In genomic region chr2:98867539-98868309, GRCh38 we compare ENCODE assay signal across 15 cellular contexts.
DNase-seq lines count a peak whose midpoint lies in the region; ATAC-seq and TF ChIP-seq lines count a peak whose summit lies in the region.
"Had no signal": no experiment of that assay in that cellular context is flagged by ENCODE, and none has a peak within 500 bp of the region (broad histone marks: within the 10 kb centered on the region; RNA-seq: fewer than 3 reads in every experiment).

No MANE protein-coding gene starts in this region.

- intact Hi-C loops in PC-3 (cut with micrococcal nuclease), result loop anchor here (10.0 kb wide), 1 partner anchor 47 kb away; no protein-coding TSS in a partner anchor

- 48 to 66% methylated on average over 7 of the region's 7 CpGs for WGBS in GM23248 (ENCODE audit: low coverage in 1 of 2, low lambda C conversion rate in 2 of 2, missing lambda C conversion rate in 2 of 2), 2 experiments

- ATAC-seq in PC-3, result no peak
- peak; percentile 63 for ATAC-seq in stimulated activated effector memory CD8-positive, alpha-beta T cell treated with anti-CD3 and anti-CD28 coated beads, Interleukin-12 subunit alpha, Interleukin-12 subunit beta, amount 100 ng/mL, for 72 hours
- ATAC-seq: activated CD8-positive, alpha-beta T cell treated with anti-CD3 and anti-CD28 coated beads, Interleukin-2, amount 10 ng/mL, durations not matched to agents 7 days and 5 days; CD8-positive, alpha-beta T cell; sciatic nerve had no signal

- H3K9me3 Mint-ChIP-seq in stimulated activated effector memory CD8-positive, alpha-beta T cell treated with anti-CD3 and anti-CD28 coated beads, Interleukin-12 subunit alpha, Interleukin-12 subunit beta, amount 100 ng/mL, for 72 hours, result peaks cover 2% of the 10 kb centered on the region

- TF ChIP-seq CTCF in PC-3 (conservative IDR thresholded peaks at IDR 0.05; ENCODE audit: low read depth, low read length) (no peak), epithelial cell of esophagus (IDR thresholded peaks at IDR 0.05; ENCODE audit: insufficient read depth, low read depth, low read length, missing control alignments) (no peak)

- H3K4me3 ChIP-seq in GM23248, result no peak overlapping the region
- no peak overlapping the region for H3K4me3 ChIP-seq in PC-3 (ENCODE audit: low read length)
- H3K4me3 ChIP-seq in epithelial cell of esophagus (ENCODE audit: low read length), result no peak overlapping the region

- H2AFZ ChIP-seq in GM23248 (no peak overlapping the region), PC-3 (ENCODE audit: low read length) (no peak overlapping the region)

- H3K4me1 ChIP-seq in GM23248 (ENCODE audit: insufficient read depth) (peaks cover 7% of the 10 kb centered on the region), PC-3 (ENCODE audit: insufficient read depth, low read length) (peaks cover 44% of the 10 kb centered on the region)

- 0 out of 2 replicates have a peak, but pooled peaks cover 10% of the 10 kb centered on the region for H3F3A ChIP-seq in GM23248 (ENCODE audit: insufficient read depth)
- no peaks in the 10 kb centered on the region for H3F3A ChIP-seq in PC-3 (ENCODE audit: low read length, unreplicated experiment)

- H3K9me3 ChIP-seq in GM23248 (ENCODE audit: low read depth) (no peaks in the 10 kb centered on the region), PC-3 (ENCODE audit: low read length) (no peaks in the 10 kb centered on the region)
- H3K9me3 ChIP-seq: Peyer's patch had no signal

- H3K4me2 ChIP-seq in GM23248 (ENCODE audit: unreplicated experiment) (no peak overlapping the region), PC-3 (ENCODE audit: low read length) (no peak overlapping the region)

- no peak overlapping the region for H3K27ac Mint-ChIP-seq in stimulated activated effector memory CD8-positive, alpha-beta T cell treated with anti-CD3 and anti-CD28 coated beads, Interleukin-12 subunit alpha, Interleukin-12 subunit beta, amount 100 ng/mL, for 72 hours
- H3K27ac Mint-ChIP-seq: activated CD8-positive, alpha-beta T cell treated with anti-CD3 and anti-CD28 coated beads, Interleukin-2, amount 10 ng/mL, durations not matched to agents 7 days and 5 days; CD8-positive, alpha-beta T cell; nephron progenitor cell had no signal

- POLR2A ChIA-PET in PC-3 (lab: Charles Lee; ENCODE audit: unreplicated experiment), result interaction anchor here (0.7 kb wide), 1 partner anchor 55 kb away, joined by 6 read pairs; no protein-coding TSS in a partner anchor

- H4K20me1 ChIP-seq in GM23248 (ENCODE audit: insufficient read depth) (no peaks in the 10 kb centered on the region), PC-3 (ENCODE audit: low read length) (no peaks in the 10 kb centered on the region)

- H3K27ac ChIP-seq in GM23248, result no peak overlapping the region
- no peak overlapping the region for H3K27ac ChIP-seq in PC-3 (ENCODE audit: low read length)

- no peaks in the 10 kb centered on the region for H3K36me3 ChIP-seq in GM23248 (ENCODE audit: low read depth)
- no peaks in the 10 kb centered on the region for H3K36me3 ChIP-seq in PC-3 (ENCODE audit: low read depth, low read length)
- H3K36me3 ChIP-seq: Peyer's patch had no signal

- no TSS peak for BruUV-seq in PC-3 (replicated peaks; lab: Mats Ljungman, UMichigan)

- H3K27me3 ChIP-seq in GM23248 (replicated peaks; ENCODE audit: insufficient read depth) (peaks cover 6% of the 10 kb centered on the region), PC-3 (ENCODE audit: low read length) (no peaks in the 10 kb centered on the region)
- H3K27me3 ChIP-seq: Peyer's patch had no signal

- peak; percentile 51 for DNase-seq in GM23248
- DNase-seq in PC-3, result peak; percentile 58
- peak; percentile 52 for DNase-seq in epithelial cell of esophagus (ENCODE audit: low read depth)
- no peak for DNase-seq in stimulated activated effector memory CD8-positive, alpha-beta T cell treated with anti-CD3 and anti-CD28 coated beads, Interleukin-12 subunit alpha, Interleukin-12 subunit beta, amount 100 ng/mL, for 72 hours (ENCODE audit: low spot score in 2 of 2)
- DNase-seq in activated effector memory CD4-positive, alpha-beta T cell treated with anti-CD3 and anti-CD28 coated beads, Interleukin-2, amount 50 U/mL, for 16 hours, result no peak
- no peak for DNase-seq in T-helper 9 cell
- DNase-seq in DMS153 treated with DMSO at 0.1 percent for 48 hours (lab: John Stamatoyannopoulos, UW; ENCODE audit: unreplicated experiment), result no peak
- DNase-seq: activated CD8-positive, alpha-beta T cell treated with anti-CD3 and anti-CD28 coated beads, Interleukin-2, amount 10 ng/mL, durations not matched to agents 7 days and 5 days; activated naive CD4-positive, alpha-beta T cell treated with anti-CD3 and anti-CD28 coated beads, Interleukin-2, amount 50 U/mL, for 16 hours; CD8-positive, alpha-beta T cell; KG1; kidney; nephron progenitor cell; Peyer's patch had no signal

- CTCF ChIA-PET in PC-3 (lab: Charles Lee), result no interaction called here

- no peaks in the 10 kb centered on the region for H3K36me3 Mint-ChIP-seq in stimulated activated effector memory CD8-positive, alpha-beta T cell treated with anti-CD3 and anti-CD28 coated beads, Interleukin-12 subunit alpha, Interleukin-12 subunit beta, amount 100 ng/mL, for 72 hours
- H3K36me3 Mint-ChIP-seq: CD8-positive, alpha-beta T cell had no signal

- H3K4me3 Mint-ChIP-seq in stimulated activated effector memory CD8-positive, alpha-beta T cell treated with anti-CD3 and anti-CD28 coated beads, Interleukin-12 subunit alpha, Interleukin-12 subunit beta, amount 100 ng/mL, for 72 hours, result no peak overlapping the region
- H3K4me3 Mint-ChIP-seq: activated CD8-positive, alpha-beta T cell treated with anti-CD3 and anti-CD28 coated beads, Interleukin-2, amount 10 ng/mL, durations not matched to agents 7 days and 5 days; CD8-positive, alpha-beta T cell; nephron progenitor cell had no signal

- in situ Hi-C loops in GM23248 (cut with MboI), result no loop called here

- H3K4me1 Mint-ChIP-seq in stimulated activated effector memory CD8-positive, alpha-beta T cell treated with anti-CD3 and anti-CD28 coated beads, Interleukin-12 subunit alpha, Interleukin-12 subunit beta, amount 100 ng/mL, for 72 hours, result peaks cover 22% of the 10 kb centered on the region

- no peaks in the 10 kb centered on the region for H3K79me2 ChIP-seq in GM23248 (ENCODE audit: insufficient read depth)
- no peaks in the 10 kb centered on the region for H3K79me2 ChIP-seq in PC-3 (ENCODE audit: low read length)

- H3K9me2 ChIP-seq in GM23248 (ENCODE audit: insufficient read depth) (no peaks in the 10 kb centered on the region), PC-3 (replicated peaks; ENCODE audit: low read length) (no peaks in the 10 kb centered on the region)

- H3K9ac ChIP-seq in GM23248 (no peak overlapping the region), PC-3 (ENCODE audit: low read length) (no peak overlapping the region)

Comparison
In these comparisons a context has a peak if more than half of its experiments do, and no peak if none do; other contexts are left out.
1. DNase-seq: peak in GM23248 (single experiment), PC-3 (single experiment) and epithelial cell of esophagus (single experiment); none in stimulated activated effector memory CD8-positive, alpha-beta T cell treated with anti-CD3 and anti-CD28 coated beads, Interleukin-12 subunit alpha, Interleukin-12 subunit beta, amount 100 ng/mL, for 72 hours (0 of 2), activated effector memory CD4-positive, alpha-beta T cell treated with anti-CD3 and anti-CD28 coated beads, Interleukin-2, amount 50 U/mL, for 16 hours (single experiment), T-helper 9 cell (single experiment) and DMS153 treated with DMSO at 0.1 percent for 48 hours (single experiment).